In the genomic region with DNA sequence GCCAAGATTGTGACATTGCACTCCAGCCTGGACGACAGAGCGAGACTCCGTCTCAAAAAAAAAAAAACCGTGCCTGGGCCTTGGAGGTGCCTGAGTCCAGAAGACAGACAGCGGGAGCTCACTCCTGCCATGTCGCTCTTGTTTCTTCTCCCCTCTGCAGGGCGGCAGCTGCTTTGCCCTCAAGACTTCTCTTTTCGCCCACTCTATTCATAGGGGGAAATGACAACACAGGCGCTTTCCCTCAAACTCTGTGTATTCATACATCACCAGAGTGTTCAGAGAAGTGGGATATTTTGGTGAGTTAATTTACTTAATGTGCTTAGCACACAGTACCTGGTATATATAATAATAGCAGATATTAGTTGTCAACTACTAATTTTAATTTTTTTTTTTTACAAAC, we compare ENCODE assay signal across 12 cellular contexts. TPM values are rescaled to one million over a fixed set of nuclear protein-coding genes. Genes with fewer than 3 reads are reported as not detected.
DNase-seq lines count a peak whose midpoint lies in the region; TF ChIP-seq lines count a peak whose summit lies in the region.
"Had no signal": no experiment of that assay in that cellular context is flagged by ENCODE, and none has a peak within 500 bp of the region (broad histone marks: within the 10 kb centered on the region; RNA-seq: fewer than 3 reads in every experiment).

No MANE protein-coding gene starts in this region.

- POLR2A ChIA-PET in PC-9 (lab: Charles Lee; ENCODE audit: unreplicated experiment): interaction anchor here (0.7 kb wide), 1 partner anchor 1857 kb away, joined by 7 read pairs; no protein-coding TSS in a partner anchor

- no peak for TF ChIP-seq EP300 in transverse colon (IDR thresholded peaks at IDR 0.05; ENCODE audit: low read depth)

- CTCF ChIA-PET in PC-9 (lab: Charles Lee): interaction anchor here (0.6 kb wide), 2 partner anchors 36 to 114 kb away, joined by 3 to 7 read pairs; no protein-coding TSS in a partner anchor

- H3K4me3 Mint-ChIP-seq in dendritic cell treated with granulocyte-macrophage colony-stimulating factor and Interleukin-4, amounts not matched to agents 40 ng/mL and 50 ng/mL, for 4 days: peak overlapping the region; percentile 79

- H3K79me2 ChIP-seq in osteoblast (ENCODE audit: insufficient read depth, low read length): peaks cover 62% of the 10 kb centered on the region
- peaks cover 93% of the 10 kb centered on the region for H3K79me2 ChIP-seq in PC-9 (ENCODE audit: low read depth)

- peaks cover 41% of the 10 kb centered on the region for H3K4me1 ChIP-seq in cardiac muscle cell (ENCODE audit: low read depth)
- peaks cover 9% of the 10 kb centered on the region for H3K4me1 ChIP-seq in osteoblast (ENCODE audit: insufficient read depth, low read length)
- H3K4me1 ChIP-seq in transverse colon: peaks cover 8 to 32% (median 12%) of the 10 kb centered on the region in 4 donors
- H3K4me1 ChIP-seq in PC-9 (replicated peaks; ENCODE audit: insufficient read depth): 0 out of 2 replicates have a peak, but pooled peaks cover 5% of the 10 kb centered on the region

- H3K4me1 Mint-ChIP-seq in dendritic cell treated with granulocyte-macrophage colony-stimulating factor and Interleukin-4, amounts not matched to agents 40 ng/mL and 50 ng/mL, for 4 days (ENCODE audit: low read depth): peaks cover 65% of the 10 kb centered on the region

- H3K36me3 ChIP-seq in cardiac muscle cell (no peaks in the 10 kb centered on the region), osteoblast (ENCODE audit: insufficient read depth, low read length) (no peaks in the 10 kb centered on the region), transverse colon (no peaks in the 10 kb centered on the region), PC-9 (ENCODE audit: low read depth) (no peaks in the 10 kb centered on the region)

- peaks cover 8% of the 10 kb centered on the region; the same call in 1 of the 2 replicates for H3F3A ChIP-seq in PC-9 (ENCODE audit: insufficient read depth, low read depth)

- H3K36me3 Mint-ChIP-seq in dendritic cell treated with granulocyte-macrophage colony-stimulating factor and Interleukin-4, amounts not matched to agents 40 ng/mL and 50 ng/mL, for 4 days (ENCODE audit: low read depth): peaks cover 59% of the 10 kb centered on the region

- 86% methylated on average over 9 of the region's 9 CpGs; no CpG with 5 or more reads in 1 of the 2 donors for WGBS in transverse colon (ENCODE audit: low coverage in 1 of 2), 2 donors

- H3K4me3 ChIP-seq in cardiac muscle cell (no peak overlapping the region), osteoblast (ENCODE audit: insufficient read depth, low read length) (no peak overlapping the region), transverse colon (no peak overlapping the region), PC-9 (no peak overlapping the region)
- H3K4me3 ChIP-seq: body of pancreas had no signal

- DNase-seq in cardiac muscle cell (ENCODE audit: low read depth in 1 of 2, low spot score in 1 of 2): no peak
- no peak for DNase-seq in cardiac septum (ENCODE audit: low spot score)
- peak; percentile 14 for DNase-seq in osteoblast (ENCODE audit: insufficient read length, low spot score, missing footprints)
- DNase-seq in transverse colon: no peak
- no peak for DNase-seq in ACHN
- DNase-seq in PC-9: no peak
- DNase-seq in DMS79 (lab: John Stamatoyannopoulos, UW): no peak
- DNase-seq: body of pancreas, midbrain, NCI-H1417, NCI-H524 had no signal

- no peak for TF ChIP-seq POLR2A in transverse colon (IDR thresholded peaks at IDR 0.05)

- peak overlapping the region; percentile 95 for H3K27ac ChIP-seq in cardiac muscle cell
- H3K27ac ChIP-seq in osteoblast (ENCODE audit: low read depth, low read length): no peak overlapping the region
- peak overlapping the region; percentile 87 to 90 (median 88) for H3K27ac ChIP-seq in transverse colon
- no peak overlapping the region for H3K27ac ChIP-seq in PC-9

- in situ Hi-C loops in transverse colon (cut with MboI; ENCODE audit: low pct_ligation_motif_present in 1 of 4, low pct_unique_long_range_greater_than_20kb in 1 of 4, low sequenced_read_pairs in 3 of 4): no loop called here
- in situ Hi-C loops in ACHN (cut with HindIII; ENCODE audit: low pct_ligation_motif_present, low pct_unique_long_range_greater_than_20kb, low sequenced_read_pairs): no loop called here

- H4K20me1 ChIP-seq in osteoblast (ENCODE audit: insufficient read depth, low read length) (peaks cover 22% of the 10 kb centered on the region), PC-9 (ENCODE audit: insufficient read depth) (peaks cover 99% of the 10 kb centered on the region)

- TF ChIP-seq CTCF in cardiac muscle cell (IDR thresholded peaks at IDR 0.05; ENCODE audit: low read depth, low read length) (no peak), osteoblast (IDR thresholded peaks at IDR 0.05; ENCODE audit: extremely low read depth, low read depth, low read length) (no peak), transverse colon (IDR thresholded peaks at IDR 0.05) (no peak), PC-9 (conservative IDR thresholded peaks at IDR 0.05) (no peak)

- H3K27me3 Mint-ChIP-seq in dendritic cell treated with granulocyte-macrophage colony-stimulating factor and Interleukin-4, amounts not matched to agents 40 ng/mL and 50 ng/mL, for 4 days: no peaks in the 10 kb centered on the region

- intact Hi-C loops in cardiac septum (cut with DNase I) (no loop called here), transverse colon (cut with DNase I; ENCODE audit: low total_unique reads) (no loop called here), PC-9 (cut with micrococcal nuclease; ENCODE audit: unreplicated experiment) (no loop called here)
- intact Hi-C loops in dendritic cell treated with granulocyte-macrophage colony-stimulating factor and Interleukin-4, amounts not matched to agents 40 ng/mL and 50 ng/mL, for 4 days (cut with micrococcal nuclease): loop anchor here (1.0 to 5.0 kb wide), 3 partner anchors 11 to 44 kb away; a partner anchor contains a TSS

- H3K9me3 Mint-ChIP-seq in dendritic cell treated with granulocyte-macrophage colony-stimulating factor and Interleukin-4, amounts not matched to agents 40 ng/mL and 50 ng/mL, for 4 days: no peaks in the 10 kb centered on the region

- H3K9me2 ChIP-seq in PC-9 (ENCODE audit: insufficient read depth): no peaks in the 10 kb centered on the region

- no peaks in the 10 kb centered on the region for H3K9me3 ChIP-seq in cardiac muscle cell (ENCODE audit: low read depth)
- no peaks in the 10 kb centered on the region for H3K9me3 ChIP-seq in osteoblast (ENCODE audit: low read depth, low read length)
- H3K9me3 ChIP-seq in transverse colon: no peaks in the 10 kb centered on the region
- H3K9me3 ChIP-seq in PC-9 (ENCODE audit: insufficient read depth, low read depth): no peaks in the 10 kb centered on the region
- H3K9me3 ChIP-seq: body of pancreas had no signal

- BruUV-seq in PC-9 (replicated peaks; lab: Mats Ljungman, UMichigan): no TSS peak

- no peak overlapping the region for H3K4me2 ChIP-seq in osteoblast (ENCODE audit: insufficient read depth, low read length)
- no peak overlapping the region for H3K4me2 ChIP-seq in PC-9

- H2AFZ ChIP-seq in osteoblast (ENCODE audit: low read length): no peak overlapping the region
- H2AFZ ChIP-seq in PC-9: no peak overlapping the region

- H3K27ac Mint-ChIP-seq in dendritic cell treated with granulocyte-macrophage colony-stimulating factor and Interleukin-4, amounts not matched to agents 40 ng/mL and 50 ng/mL, for 4 days: peak overlapping the region; percentile 94

- no peaks in the 10 kb centered on the region for H3K27me3 ChIP-seq in cardiac muscle cell
- no peaks in the 10 kb centered on the region for H3K27me3 ChIP-seq in osteoblast (ENCODE audit: insufficient read depth, low read length)
- no peaks in the 10 kb centered on the region for H3K27me3 ChIP-seq in transverse colon
- H3K27me3 ChIP-seq in PC-9 (ENCODE audit: insufficient read depth, low read depth): no peaks in the 10 kb centered on the region
- H3K27me3 ChIP-seq: body of pancreas had no signal

RNA-seq across cellular contexts. Expression of a gene that starts 44.5 kb away (rescaled TPM):
- total RNA-seq in cardiac muscle cell (26.8 and 55.0 TPM in 2 replicates), cardiac septum (29.7 TPM), osteoblast (26.2 and 31.8 TPM in 2 replicates), transverse colon (10 to 100 TPM; 28.0 to 59.9 (median 34.2) TPM), PC-9 (2021) (68.1 and 77.3 TPM in 2 replicates)
- polyA plus RNA-seq in cardiac muscle cell: 8.7 and 14.4 TPM in 2 replicates

RNA-seq across cellular contexts. Expression of a gene that starts 48.9 kb away (rescaled TPM):
- total RNA-seq in cardiac muscle cell: 21.1 and 22.1 TPM in 2 replicates
- 22.6 and 23.9 TPM in 2 replicates for polyA plus RNA-seq in cardiac muscle cell
- total RNA-seq in cardiac septum: 15.9 TPM
- total RNA-seq in osteoblast: 63.9 and 73.1 TPM in 2 replicates
- total RNA-seq in transverse colon: 100 to 1,000 TPM in 1 of 4 donors, 10 to 100 TPM in 3; 36.6 to 111 (median 44.5) TPM
- 40.6 and 44.0 TPM in 2 replicates for total RNA-seq in PC-9 (2021)

Comparison
In these comparisons a context has a peak if more than half of its experiments do, and no peak if none do; other contexts are left out.
1. H3K27ac ChIP-seq: peak in cardiac muscle cell (single experiment) and transverse colon (4 of 4); none in osteoblast (single experiment) and PC-9 (single experiment).